21 cellular contexts compared by ENCODE assay signal in genomic region chr6:4813055-4813454, GRCh38.
"Had no signal": no experiment of that assay in that cellular context is flagged by ENCODE, and none has a peak within 500 bp of the region (broad histone marks: within the 10 kb centered on the region; RNA-seq: fewer than 3 reads in every experiment).

No MANE protein-coding gene starts in this region.

- H3K27me3 Mint-ChIP-seq: activated CD4-positive, alpha-beta memory T cell treated with anti-CD3 and anti-CD28 coated beads, Interleukin-2, amount 10 ng/mL, durations not matched to agents 7 days and 5 days; activated CD4-positive, alpha-beta T cell treated with anti-CD3 and anti-CD28 coated beads for 36 hours; activated CD4-positive, alpha-beta T cell treated with anti-CD3 and anti-CD28 coated beads, Interleukin-2, amount 10 ng/mL, durations not matched to agents 24 days and 14 days; activated naive CD4-positive, alpha-beta T cell treated with anti-CD3 and anti-CD28 coated beads, Interleukin-2, amount 10 ng/mL, durations not matched to agents 7 days and 5 days; activated naive CD8-positive, alpha-beta T cell treated with anti-CD3 and anti-CD28 coated beads, Interleukin-2, amount 10 ng/mL, durations not matched to agents 7 days and 5 days had no signal

- H3K27me3 ChIP-seq: brain microvascular endothelial cell had no signal

- H3K36me3 ChIP-seq: brain microvascular endothelial cell had no signal

- ATAC-seq: activated CD4-positive, alpha-beta T cell treated with anti-CD3 and anti-CD28 coated beads for 36 hours; activated naive CD4-positive, alpha-beta T cell treated with anti-CD3 and anti-CD28 coated beads, Interleukin-2, amount 50 U/mL, for 72 hours; activated T-cell treated with anti-CD3 and anti-CD28 coated beads, Interleukin-2, amount 50 U/mL, for 4 hours; esophagus mucosa had no signal

- H3K36me3 Mint-ChIP-seq: activated naive CD4-positive, alpha-beta T cell treated with anti-CD3 and anti-CD28 coated beads, Interleukin-2, amount 10 ng/mL, durations not matched to agents 7 days and 5 days had no signal

- DNase-seq: activated CD4-positive, alpha-beta memory T cell treated with anti-CD3 and anti-CD28 coated beads, Interleukin-2, amount 10 ng/mL, durations not matched to agents 7 days and 5 days; activated CD4-positive, alpha-beta T cell treated with anti-CD3 and anti-CD28 coated beads for 36 hours; activated CD4-positive, alpha-beta T cell treated with anti-CD3 and anti-CD28 coated beads, Interleukin-2, amount 10 ng/mL, durations not matched to agents 24 days and 14 days; activated CD4-positive, CD25-positive, alpha-beta regulatory T cell; activated CD4-positive, CD25-positive, alpha-beta regulatory T cell treated with anti-CD3 and anti-CD28 coated beads, Interleukin-2, amount 50 U/mL, for 72 hours; activated CD8-positive, alpha-beta memory T cell treated with anti-CD3 and anti-CD28 coated beads, Interleukin-2, amount 50 U/mL, for 48 hours; activated gamma-delta T cell; activated naive CD4-positive, alpha-beta T cell; activated naive CD4-positive, alpha-beta T cell treated with anti-CD3 and anti-CD28 coated beads, Interleukin-2, amount 10 ng/mL, durations not matched to agents 7 days and 5 days; activated naive CD8-positive, alpha-beta T cell treated with anti-CD3 and anti-CD28 coated beads, Interleukin-2, amount 10 ng/mL, durations not matched to agents 7 days and 5 days; activated T-cell treated with anti-CD3 and anti-CD28 coated beads, Interleukin-2, amount 50 U/mL, for 4 hours; amniotic stem cell; anterior cingulate cortex; brain microvascular endothelial cell; cortex of kidney; effector CD8-positive, alpha-beta T cell; foreskin fibroblast; T-helper 2 cell had no signal

- H3K27ac ChIP-seq: brain microvascular endothelial cell had no signal

- H3K27ac Mint-ChIP-seq: activated CD4-positive, alpha-beta memory T cell treated with anti-CD3 and anti-CD28 coated beads, Interleukin-2, amount 10 ng/mL, durations not matched to agents 7 days and 5 days; activated CD4-positive, alpha-beta T cell treated with anti-CD3 and anti-CD28 coated beads for 36 hours; activated CD4-positive, alpha-beta T cell treated with anti-CD3 and anti-CD28 coated beads, Interleukin-2, amount 10 ng/mL, durations not matched to agents 24 days and 14 days; activated naive CD4-positive, alpha-beta T cell treated with anti-CD3 and anti-CD28 coated beads, Interleukin-2, amount 10 ng/mL, durations not matched to agents 7 days and 5 days; activated naive CD4-positive, alpha-beta T cell treated with anti-CD3 and anti-CD28 coated beads, Interleukin-2, amount 50 U/mL, for 72 hours; activated naive CD8-positive, alpha-beta T cell treated with anti-CD3 and anti-CD28 coated beads, Interleukin-2, amount 10 ng/mL, durations not matched to agents 7 days and 5 days; activated T-helper 1 cell treated with anti-CD3 and anti-CD28 coated beads, Interleukin-12 subunit alpha, Interleukin-12 subunit beta, Interleukin-2, Interleukin-4 antibody, amounts not matched to agents 30 ng/mL and 10 ng/mL and 1 ng/mL, durations not matched to agents 14 hours and 24 hours and 36 hours had no signal

- H3K4me3 Mint-ChIP-seq: activated CD4-positive, alpha-beta memory T cell treated with anti-CD3 and anti-CD28 coated beads, Interleukin-2, amount 10 ng/mL, durations not matched to agents 7 days and 5 days; activated CD4-positive, alpha-beta T cell treated with anti-CD3 and anti-CD28 coated beads for 36 hours; activated CD4-positive, alpha-beta T cell treated with anti-CD3 and anti-CD28 coated beads, Interleukin-2, amount 10 ng/mL, durations not matched to agents 24 days and 14 days; activated naive CD4-positive, alpha-beta T cell treated with anti-CD3 and anti-CD28 coated beads, Interleukin-2, amount 10 ng/mL, durations not matched to agents 7 days and 5 days; activated naive CD8-positive, alpha-beta T cell treated with anti-CD3 and anti-CD28 coated beads, Interleukin-2, amount 10 ng/mL, durations not matched to agents 7 days and 5 days; activated T-cell treated with anti-CD3 and anti-CD28 coated beads, Interleukin-2, amount 50 U/mL, for 4 hours; activated T-helper 1 cell treated with anti-CD3 and anti-CD28 coated beads, Interleukin-12 subunit alpha, Interleukin-12 subunit beta, Interleukin-2, Interleukin-4 antibody, amounts not matched to agents 30 ng/mL and 10 ng/mL and 1 ng/mL, durations not matched to agents 14 hours and 24 hours and 36 hours had no signal
